8 cellular contexts compared by ENCODE assay signal in genomic region chr2:207334309-207334630, GRCh38.
DNase-seq lines count a peak whose midpoint lies in the region; ATAC-seq and TF ChIP-seq lines count a peak whose summit lies in the region.

No MANE protein-coding gene starts in this region.

- H3K27ac Mint-ChIP-seq in stimulated activated naive CD8-positive, alpha-beta T cell treated with anti-CD3 and anti-CD28 coated beads, Interleukin-15, amount 100 ng/mL, for 72 hours, result peak overlapping the region; percentile 85 to 93

- H3K4me3 Mint-ChIP-seq in stimulated activated naive CD8-positive, alpha-beta T cell treated with anti-CD3 and anti-CD28 coated beads, Interleukin-15, amount 100 ng/mL, for 72 hours, result peak overlapping the region; percentile 45 to 73

- H3K4me1 ChIP-seq in SJSA1 (replicated peaks), result peaks cover 51% of the 10 kb centered on the region

- no peaks in the 10 kb centered on the region for H3K27me3 ChIP-seq in SJSA1 (replicated peaks)

- H3K9me3 Mint-ChIP-seq in stimulated activated naive CD8-positive, alpha-beta T cell treated with anti-CD3 and anti-CD28 coated beads, Interleukin-15, amount 100 ng/mL, for 72 hours, result peaks cover 5 to 7% of the 10 kb centered on the region in 2 donors

- H3K36me3 ChIP-seq in SJSA1, result no peaks in the 10 kb centered on the region

- no peak for TF ChIP-seq CTCF in fibroblast of villous mesenchyme (IDR thresholded peaks at IDR 0.05; ENCODE audit: insufficient read depth, low read depth, low read length)
- TF ChIP-seq CTCF in GM13976 (IDR thresholded peaks at IDR 0.05; ENCODE audit: borderline replicate concordance, control extremely low read depth, extremely low read depth, insufficient read depth, missing control alignments), result no peak

- peak overlapping the region; percentile 97 for H3K27ac ChIP-seq in SJSA1

- H3K27me3 Mint-ChIP-seq in stimulated activated naive CD8-positive, alpha-beta T cell treated with anti-CD3 and anti-CD28 coated beads, Interleukin-15, amount 100 ng/mL, for 72 hours, result no peaks in the 10 kb centered on the region

- peak overlapping the region; percentile 26 for H3K4me3 ChIP-seq in SJSA1
- H3K4me3 ChIP-seq in fibroblast of villous mesenchyme (ENCODE audit: low read depth, low read length), result peak overlapping the region; percentile 34

- DNase-seq in H4 (ENCODE audit: low spot score), result peak; percentile 41
- peak in 1 of 2 experiments; percentile 95 for DNase-seq in SJSA1 (ENCODE audit: low read depth in 1 of 2, low spot score in 2 of 2)
- peak; percentile 68 for DNase-seq in fibroblast of villous mesenchyme (ENCODE audit: low read depth)
- DNase-seq in stimulated activated naive CD8-positive, alpha-beta T cell treated with anti-CD3 and anti-CD28 coated beads, Interleukin-15, amount 100 ng/mL, for 72 hours, result no peak
- DNase-seq in NCI-H524 treated with DMSO at 0.1 percent for 48 hours (lab: John Stamatoyannopoulos, UW), result no peak
- DNase-seq in Ammon's horn (ENCODE audit: low spot score), result no peak
- no peak for DNase-seq in GM13976 (ENCODE audit: low spot score)

- in situ Hi-C loops in GM13976 (cut with MboI; ENCODE audit: low sequenced_read_pairs, unreplicated experiment), result no loop called here

- no peaks in the 10 kb centered on the region for H3K9me3 ChIP-seq in SJSA1 (replicated peaks)

- no peak for ATAC-seq in stimulated activated naive CD8-positive, alpha-beta T cell treated with anti-CD3 and anti-CD28 coated beads, Interleukin-15, amount 100 ng/mL, for 72 hours
- no peak for ATAC-seq in GM21737 (IDR thresholded peaks at IDR 0.05; ENCODE audit: unreplicated experiment)

- peaks cover 72% of the 10 kb centered on the region for H3K4me1 Mint-ChIP-seq in stimulated activated naive CD8-positive, alpha-beta T cell treated with anti-CD3 and anti-CD28 coated beads, Interleukin-15, amount 100 ng/mL, for 72 hours

Comparison
In these comparisons a context has a peak if more than half of its experiments do, and no peak if none do; other contexts are left out.
1. DNase-seq: peak in H4 (single experiment) and fibroblast of villous mesenchyme (single experiment); none in stimulated activated naive CD8-positive, alpha-beta T cell treated with anti-CD3 and anti-CD28 coated beads, Interleukin-15, amount 100 ng/mL, for 72 hours (0 of 2), NCI-H524 treated with DMSO at 0.1 percent for 48 hours (single experiment), Ammon's horn (single experiment) and GM13976 (single experiment).